1 cellular context compared by ENCODE assay signal in the genomic region with DNA sequence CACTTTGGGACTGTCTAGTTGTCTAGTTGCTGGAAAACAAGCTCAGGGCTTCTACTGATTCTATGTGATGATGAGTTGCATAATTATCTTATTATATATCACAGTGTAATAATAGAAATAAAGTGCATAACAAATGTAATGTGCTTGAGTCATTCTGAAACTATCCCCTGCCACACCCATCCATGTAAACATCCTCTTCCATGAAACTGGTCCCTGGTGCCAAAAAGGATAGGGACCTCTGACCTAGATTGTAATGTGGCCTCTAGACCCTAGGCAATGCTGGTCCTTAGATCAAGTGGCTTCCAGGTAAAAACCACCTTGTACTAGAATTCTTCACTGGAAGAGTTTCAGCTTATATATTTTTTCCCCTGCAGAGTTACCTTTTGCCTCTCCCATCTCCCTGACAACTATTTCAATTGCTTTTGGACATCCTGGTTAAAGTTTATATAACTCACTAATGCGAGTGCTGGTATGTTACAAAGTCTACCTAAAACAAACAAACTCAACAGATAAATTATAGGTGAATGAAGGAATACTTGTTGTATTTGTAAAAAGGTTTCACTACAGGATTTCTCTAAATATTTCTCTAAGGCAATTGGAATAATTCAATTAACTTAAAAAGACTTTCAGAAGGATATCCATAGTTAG.
A peak's percentile ranks its signal among the peaks of the same experiment; 100 is the strongest.
TF ChIP-seq lines count a peak whose summit lies in the region.

No MANE protein-coding gene starts in this region.

TF ChIP-seq in liver, 16 proteins besides CTCF, POLR2A, EP300 and RAD21 (continued from another document):
- TF ChIP-seq JUND (IDR thresholded peaks at IDR 0.05) (peak; percentile 48 to 66), GABPA (IDR thresholded peaks at IDR 0.05 in 1 of 2, conservative IDR thresholded peaks at IDR 0.05 in 1 of 2) (peak in 1 of 2 donors; percentile 24), ATF3 (IDR thresholded peaks at IDR 0.05) (no peak), FOXA1 (IDR thresholded peaks at IDR 0.05) (no peak), YY1 (IDR thresholded peaks at IDR 0.05) (peak; percentile 59), NR2F2 (IDR thresholded peaks at IDR 0.05) (no peak)
